Comparison of ENCODE assay signal across 10 cellular contexts in the genomic region with DNA sequence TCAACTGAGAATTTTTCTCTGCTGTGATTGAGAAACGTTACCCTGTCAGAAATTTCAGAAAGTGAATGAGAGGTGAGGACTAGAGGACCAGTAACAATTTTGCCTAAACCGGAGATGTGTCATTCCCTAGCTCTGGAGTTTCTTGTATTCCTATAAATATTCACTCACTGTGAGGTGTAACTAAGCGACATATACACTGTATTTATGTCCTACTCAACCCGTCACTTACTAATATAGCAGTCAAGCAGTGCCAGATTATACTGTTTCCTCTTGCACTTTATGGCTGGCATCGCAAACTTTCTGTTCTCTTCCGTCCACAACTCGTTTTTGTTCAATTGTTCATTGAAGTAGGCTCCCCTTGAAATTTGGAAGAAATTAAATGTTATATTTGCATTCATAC.
"Had no signal": no experiment of that assay in that cellular context is flagged by ENCODE, and none has a peak within 500 bp of the region (broad histone marks: within the 10 kb centered on the region; RNA-seq: fewer than 3 reads in every experiment).

No MANE protein-coding gene starts in this region.

- H3K27ac ChIP-seq: VCaP, WERI-Rb-1 had no signal

- ATAC-seq: activated CD4-positive, alpha-beta T cell treated with anti-CD3 and anti-CD28 coated beads for 36 hours; activated CD4-positive, CD25-positive, alpha-beta regulatory T cell treated with anti-CD3 and anti-CD28 coated beads, Interleukin-2, amount 50 U/mL, for 24 hours; activated CD8-positive, alpha-beta memory T cell treated with anti-CD3 and anti-CD28 coated beads, Interleukin-2, amount 10 ng/mL, durations not matched to agents 7 days and 5 days; activated CD8-positive, alpha-beta T cell treated with anti-CD3 and anti-CD28 coated beads for 36 hours; activated CD8-positive, alpha-beta T cell treated with anti-CD3 and anti-CD28 coated beads, Interleukin-2, amount 10 ng/mL, durations not matched to agents 7 days and 5 days; T-cell; T-helper 17 cell; WTC11 had no signal

- H3K36me3 ChIP-seq: WERI-Rb-1 had no signal
